20 cellular contexts compared by ENCODE assay signal in genomic region chr3:11187678-11188077, GRCh38. TPM values are rescaled to one million over a fixed set of nuclear protein-coding genes. Genes with fewer than 3 reads are reported as not detected.
"Had no signal": no experiment of that assay in that cellular context is flagged by ENCODE, and none has a peak within 500 bp of the region (broad histone marks: within the 10 kb centered on the region; RNA-seq: fewer than 3 reads in every experiment).

No MANE protein-coding gene starts in this region.

- H3K4me3 Mint-ChIP-seq: activated CD4-positive, alpha-beta T cell treated with anti-CD3 and anti-CD28 coated beads, Interleukin-2, amount 10 ng/mL, durations not matched to agents 24 days and 14 days; activated CD8-positive, alpha-beta T cell treated with anti-CD3 and anti-CD28 coated beads for 36 hours; activated naive CD4-positive, alpha-beta T cell treated with anti-CD3 and anti-CD28 coated beads, Interleukin-2, amount 10 ng/mL, durations not matched to agents 7 days and 5 days; activated T-cell treated with anti-CD3 and anti-CD28 coated beads, Interleukin-2, amount 50 U/mL, for 24 hours; effector memory CD8-positive, alpha-beta T cell; immature natural killer cell; nephron progenitor cell had no signal

- H3K9me3 ChIP-seq: ascending aorta, heart right ventricle, left ventricle myocardium inferior, tibial artery had no signal

- ATAC-seq: activated CD8-positive, alpha-beta T cell treated with anti-CD3 and anti-CD28 coated beads for 36 hours; effector memory CD8-positive, alpha-beta T cell; heart right ventricle; stimulated activated naive CD8-positive, alpha-beta T cell treated with anti-CD3 and anti-CD28 coated beads, Interleukin-15, Interleukin-2, amounts not matched to agents 100 U/mL and 50 U/mL, for 24 hours had no signal

- H3K27me3 ChIP-seq: ascending aorta, heart right ventricle, tibial artery had no signal

- H3K36me3 Mint-ChIP-seq: activated naive CD4-positive, alpha-beta T cell treated with anti-CD3 and anti-CD28 coated beads, Interleukin-2, amount 10 ng/mL, durations not matched to agents 7 days and 5 days; immature natural killer cell had no signal

- FAIRE-seq: bronchial epithelial cell had no signal

- H3K27ac Mint-ChIP-seq: activated CD4-positive, alpha-beta T cell treated with anti-CD3 and anti-CD28 coated beads, Interleukin-2, amount 10 ng/mL, durations not matched to agents 24 days and 14 days; activated CD8-positive, alpha-beta T cell treated with anti-CD3 and anti-CD28 coated beads for 36 hours; activated naive CD4-positive, alpha-beta T cell treated with anti-CD3 and anti-CD28 coated beads, Interleukin-2, amount 10 ng/mL, durations not matched to agents 7 days and 5 days; activated T-cell treated with anti-CD3 and anti-CD28 coated beads, Interleukin-2, amount 50 U/mL, for 24 hours; effector memory CD8-positive, alpha-beta T cell; immature natural killer cell; nephron progenitor cell; progenitor cell of endocrine pancreas had no signal

- H3K4me1 Mint-ChIP-seq: activated CD4-positive, alpha-beta T cell treated with anti-CD3 and anti-CD28 coated beads, Interleukin-2, amount 10 ng/mL, durations not matched to agents 24 days and 14 days; activated naive CD4-positive, alpha-beta T cell treated with anti-CD3 and anti-CD28 coated beads, Interleukin-2, amount 10 ng/mL, durations not matched to agents 7 days and 5 days; immature natural killer cell had no signal

- DNase-seq: activated CD4-positive, alpha-beta T cell treated with anti-CD3 and anti-CD28 coated beads, Interleukin-2, amount 10 ng/mL, durations not matched to agents 24 days and 14 days; activated CD4-positive, CD25-positive, alpha-beta regulatory T cell; activated CD8-positive, alpha-beta T cell treated with anti-CD3 and anti-CD28 coated beads for 36 hours; activated naive CD4-positive, alpha-beta T cell treated with anti-CD3 and anti-CD28 coated beads, Interleukin-2, amount 10 ng/mL, durations not matched to agents 7 days and 5 days; activated T-cell treated with anti-CD3 and anti-CD28 coated beads, Interleukin-2, amount 50 U/mL, for 24 hours; effector memory CD8-positive, alpha-beta T cell; heart right ventricle; immature natural killer cell; kidney glomerular epithelial cell; left ventricle myocardium inferior; mammary epithelial cell; nephron progenitor cell; occipital lobe; stimulated activated naive CD8-positive, alpha-beta T cell treated with anti-CD3 and anti-CD28 coated beads, Interleukin-15, Interleukin-2, amounts not matched to agents 100 U/mL and 50 U/mL, for 24 hours; substantia nigra; T1000 had no signal

- H3K36me3 ChIP-seq: ascending aorta, left ventricle myocardium inferior, tibial artery had no signal

- H3K9me3 Mint-ChIP-seq: activated CD4-positive, alpha-beta T cell treated with anti-CD3 and anti-CD28 coated beads, Interleukin-2, amount 10 ng/mL, durations not matched to agents 24 days and 14 days; activated CD8-positive, alpha-beta T cell treated with anti-CD3 and anti-CD28 coated beads for 36 hours; activated naive CD4-positive, alpha-beta T cell treated with anti-CD3 and anti-CD28 coated beads, Interleukin-2, amount 10 ng/mL, durations not matched to agents 7 days and 5 days; activated T-cell treated with anti-CD3 and anti-CD28 coated beads, Interleukin-2, amount 50 U/mL, for 24 hours; effector memory CD8-positive, alpha-beta T cell; immature natural killer cell; nephron progenitor cell had no signal

- H3K4me3 ChIP-seq: ascending aorta, heart right ventricle, left ventricle myocardium inferior, tibial artery had no signal

RNA-seq across cellular contexts. Expression of gene HRH1, which starts 33.4 kb away (rescaled TPM):
- total RNA-seq: progenitor cell of endocrine pancreas had no signal
